In genomic region chr1:156308078-156308477, GRCh38 we compare ENCODE assay signal across 16 cellular contexts. TPM values are rescaled to one million over a fixed set of nuclear protein-coding genes. Genes with fewer than 3 reads are reported as not detected.
A peak's percentile ranks its signal among the peaks of the same experiment; 100 is the strongest.
DNase-seq lines count a peak whose midpoint lies in the region; ATAC-seq and TF ChIP-seq lines count a peak whose summit lies in the region.
"Had no signal": no experiment of that assay in that cellular context is flagged by ENCODE, and none has a peak within 500 bp of the region (broad histone marks: within the 10 kb centered on the region; RNA-seq: fewer than 3 reads in every experiment).

No MANE protein-coding gene starts in this region.

- H3K27ac ChIP-seq in CD8-positive, alpha-beta T cell (ENCODE audit: low read depth, low read length) = no peak overlapping the region
- H3K27ac ChIP-seq in thyroid gland = no peak overlapping the region
- no peak overlapping the region for H3K27ac ChIP-seq in sigmoid colon
- H3K27ac ChIP-seq: body of pancreas, PC-9, VCaP had no signal

- intact Hi-C loops in CD8-positive, alpha-beta T cell (cut with DNase I, micrococcal nuclease) = no loop called here
- intact Hi-C loops in thyroid gland (cut with DNase I) = no loop called here
- intact Hi-C loops in sigmoid colon (cut with DNase I) = no loop called here

- no peak overlapping the region for H3K4me3 Mint-ChIP-seq in CD8-positive, alpha-beta T cell
- H3K4me3 Mint-ChIP-seq in nephron progenitor cell = no peak overlapping the region
- H3K4me3 Mint-ChIP-seq: activated CD8-positive, alpha-beta T cell treated with anti-CD3 and anti-CD28 coated beads for 36 hours; nephron had no signal

- H3K36me3 Mint-ChIP-seq in CD8-positive, alpha-beta T cell = peaks cover 57% of the 10 kb centered on the region
- peaks cover 73% of the 10 kb centered on the region for H3K36me3 Mint-ChIP-seq in nephron progenitor cell (ENCODE audit: low read depth)

- DNase-seq in CD8-positive, alpha-beta T cell = no peak
- DNase-seq in M059J (ENCODE audit: low read depth) (peak; percentile 61), dermis blood vessel endothelial cell (peak; percentile 20), nephron progenitor cell (no peak), 8988T (no peak), thyroid gland (no peak), sigmoid colon (no peak)
- DNase-seq: activated CD8-positive, alpha-beta T cell treated with anti-CD3 and anti-CD28 coated beads for 36 hours; activated effector memory CD4-positive, alpha-beta T cell treated with Interleukin-2 at 50 U/mL for 16 hours; body of pancreas; NCI-H2029 treated with DMSO at 0.1 percent for 48 hours; NCI-H526 treated with DMSO at 0.1 percent for 48 hours; PC-9 had no signal

- peaks cover 40% of the 10 kb centered on the region for H3K36me3 ChIP-seq in CD8-positive, alpha-beta T cell (ENCODE audit: insufficient read depth, low read length)
- H3K36me3 ChIP-seq in thyroid gland (peaks cover 42 to 53% of the 10 kb centered on the region in 2 donors), sigmoid colon (peaks cover 34 to 92% (median 55%) of the 10 kb centered on the region in 4 donors)

- no peaks in the 10 kb centered on the region for H3K9me3 ChIP-seq in CD8-positive, alpha-beta T cell (ENCODE audit: low read length)
- H3K9me3 ChIP-seq in thyroid gland (no peaks in the 10 kb centered on the region), sigmoid colon (no peaks in the 10 kb centered on the region)
- H3K9me3 ChIP-seq: body of pancreas had no signal

- TF ChIP-seq EP300 in sigmoid colon (IDR thresholded peaks at IDR 0.05) = no peak

- TF ChIP-seq POLR2A in thyroid gland (IDR thresholded peaks at IDR 0.05) (no peak), sigmoid colon (IDR thresholded peaks at IDR 0.05) (no peak)

- CTCF ChIA-PET in CD8-positive, alpha-beta T cell (lab: Charles Lee) = interaction anchor here (1.1 kb wide), 1 partner anchor 12 kb away, joined by 3 read pairs; no protein-coding TSS in a partner anchor

- ATAC-seq in CD8-positive, alpha-beta T cell = no peak
- ATAC-seq: activated CD8-positive, alpha-beta T cell treated with anti-CD3 and anti-CD28 coated beads for 36 hours; body of pancreas had no signal

- H3K27me3 ChIP-seq in CD8-positive, alpha-beta T cell (ENCODE audit: insufficient read depth, low read length) = no peaks in the 10 kb centered on the region
- H3K27me3 ChIP-seq in thyroid gland = no peaks in the 10 kb centered on the region
- no peaks in the 10 kb centered on the region for H3K27me3 ChIP-seq in sigmoid colon
- H3K27me3 ChIP-seq: body of pancreas had no signal

- peak overlapping the region; percentile 58 for H3K27ac Mint-ChIP-seq in CD8-positive, alpha-beta T cell
- peak overlapping the region; percentile 56 for H3K27ac Mint-ChIP-seq in nephron progenitor cell
- H3K27ac Mint-ChIP-seq: nephron had no signal

- H3K9me3 Mint-ChIP-seq in CD8-positive, alpha-beta T cell = no peaks in the 10 kb centered on the region
- no peaks in the 10 kb centered on the region for H3K9me3 Mint-ChIP-seq in nephron progenitor cell
- H3K9me3 Mint-ChIP-seq: activated CD8-positive, alpha-beta T cell treated with anti-CD3 and anti-CD28 coated beads for 36 hours; nephron had no signal

- TF ChIP-seq CTCF in CD8-positive, alpha-beta T cell (IDR thresholded peaks at IDR 0.05) = no peak
- TF ChIP-seq CTCF in nephron progenitor cell (IDR thresholded peaks at IDR 0.05) = no peak
- TF ChIP-seq CTCF in thyroid gland (IDR thresholded peaks at IDR 0.05) = no peak
- TF ChIP-seq CTCF in sigmoid colon (IDR thresholded peaks at IDR 0.05) = peak in 1 of 4 experiments; percentile 10

- no peak overlapping the region for H3K4me3 ChIP-seq in CD8-positive, alpha-beta T cell (ENCODE audit: low read depth, low read length)
- H3K4me3 ChIP-seq in thyroid gland (replicated peaks in 1 of 3) (no peak overlapping the region), sigmoid colon (no peak overlapping the region)
- H3K4me3 ChIP-seq: body of pancreas, PC-9 had no signal

- H3K4me1 Mint-ChIP-seq in CD8-positive, alpha-beta T cell (ENCODE audit: low read depth) = no peaks in the 10 kb centered on the region
- peaks cover 16% of the 10 kb centered on the region for H3K4me1 Mint-ChIP-seq in nephron progenitor cell
- H3K4me1 Mint-ChIP-seq: nephron had no signal

- POLR2A ChIA-PET in CD8-positive, alpha-beta T cell (lab: Charles Lee) = interaction anchor here (0.7 kb wide), 1 partner anchor 65 kb away, joined by 3 read pairs; no protein-coding TSS in a partner anchor

- no peaks in the 10 kb centered on the region for H3K27me3 Mint-ChIP-seq in CD8-positive, alpha-beta T cell (ENCODE audit: low read depth)
- H3K27me3 Mint-ChIP-seq in nephron progenitor cell (ENCODE audit: low read depth, poor library complexity) = no peaks in the 10 kb centered on the region
- H3K27me3 Mint-ChIP-seq: activated CD8-positive, alpha-beta T cell treated with anti-CD3 and anti-CD28 coated beads for 36 hours had no signal

- no peaks in the 10 kb centered on the region for H3K4me1 ChIP-seq in CD8-positive, alpha-beta T cell (ENCODE audit: insufficient read depth, low read length)
- H3K4me1 ChIP-seq in thyroid gland (no peaks in the 10 kb centered on the region), sigmoid colon (no peaks in the 10 kb centered on the region)
- H3K4me1 ChIP-seq: body of pancreas had no signal

RNA-seq across cellular contexts. Expression of gene VHLL, which starts 9.0 kb away (rescaled TPM):
- not detected for total RNA-seq in CD8-positive, alpha-beta T cell
- total RNA-seq in M059J (2014; rRNA removed; shearing (Covaris generic)) = not detected in 2 replicates
- total RNA-seq in dermis blood vessel endothelial cell (not detected in 2 replicates), thyroid gland (not detected), sigmoid colon (not detected)
- not detected for polyA plus RNA-seq in sigmoid colon
- total RNA-seq: body of pancreas, H4, PC-9 had no signal

RNA-seq across cellular contexts. Expression of gene GLMP, which starts 12.6 kb away (rescaled TPM):
- total RNA-seq in CD8-positive, alpha-beta T cell = 10 to 100 TPM; 10.8 to 10.9 TPM
- 95.1 and 99.0 TPM in 2 replicates for total RNA-seq in M059J (2014; rRNA removed; shearing (Covaris generic))
- 48.3 and 50.4 TPM in 2 replicates for total RNA-seq in dermis blood vessel endothelial cell
- 10 to 100 TPM; 43.3 to 56.1 (median 49.8) TPM for total RNA-seq in thyroid gland
- total RNA-seq in sigmoid colon = 10 to 100 TPM; 33.3 to 49.2 (median 41.1) TPM
- polyA plus RNA-seq in sigmoid colon = 10 to 100 TPM; 34.8 to 53.2 (median 36.0) TPM

RNA-seq across cellular contexts. Expression of gene TMEM79, which starts 24.0 kb away (rescaled TPM):
- total RNA-seq in CD8-positive, alpha-beta T cell = 1 to 10 TPM; 1.1 to 1.5 TPM
- total RNA-seq in M059J (2014; rRNA removed; shearing (Covaris generic)) = 2.1 and 2.2 TPM in 2 replicates
- total RNA-seq in dermis blood vessel endothelial cell (1.2 and 1.7 TPM in 2 replicates), thyroid gland (1 to 10 TPM in 3 of 4 donors, under 1 TPM in 1; 0.96 to 2.2 (median 1.7) TPM), sigmoid colon (1 to 10 TPM in 2 of 4 donors, under 1 TPM in 2; 0.41 to 1.5 (median 0.91) TPM)
- 1 to 10 TPM; 1.8 to 5.6 (median 2.3) TPM for polyA plus RNA-seq in sigmoid colon

RNA-seq across cellular contexts. Expression of gene SMG5, which starts 25.5 kb away (rescaled TPM):
- total RNA-seq in CD8-positive, alpha-beta T cell = 10 to 100 TPM; 68.9 to 70.2 TPM
- total RNA-seq in M059J (2014; rRNA removed; shearing (Covaris generic)) = 66.7 and 97.0 TPM in 2 replicates
- total RNA-seq in dermis blood vessel endothelial cell (74.2 and 89.6 TPM in 2 replicates), thyroid gland (10 to 100 TPM; 57.2 to 89.0 (median 76.1) TPM), sigmoid colon (10 to 100 TPM; 36.7 to 59.0 (median 46.5) TPM)
- polyA plus RNA-seq in sigmoid colon = 10 to 100 TPM; 25.2 to 78.2 (median 30.3) TPM

RNA-seq across cellular contexts. Expression of gene CCT3, which starts 30.0 kb away (rescaled TPM):
- total RNA-seq in CD8-positive, alpha-beta T cell = 10 to 100 TPM; 49.2 to 53.4 TPM
- total RNA-seq in M059J (2014; rRNA removed; shearing (Covaris generic)) = 406 and 432 TPM in 2 replicates
- 552 and 641 TPM in 2 replicates for total RNA-seq in dermis blood vessel endothelial cell
- total RNA-seq in thyroid gland = 100 to 1,000 TPM; 121 to 214 (median 170) TPM
- 100 to 1,000 TPM; 155 to 253 (median 197) TPM for total RNA-seq in sigmoid colon
- 100 to 1,000 TPM in 2 of 3 donors, 10 to 100 TPM in 1; 94.3 to 155 (median 123) TPM for polyA plus RNA-seq in sigmoid colon

Comparison
In these comparisons a context has a peak if more than half of its experiments do, and no peak if none do; other contexts are left out.
1. DNase-seq: peak in M059J (single experiment) and dermis blood vessel endothelial cell (single experiment); none in CD8-positive, alpha-beta T cell (0 of 7), nephron progenitor cell (single experiment), 8988T (single experiment), thyroid gland (0 of 2) and sigmoid colon (single experiment).